Comparison of ENCODE assay signal across 17 cellular contexts in the genomic region with DNA sequence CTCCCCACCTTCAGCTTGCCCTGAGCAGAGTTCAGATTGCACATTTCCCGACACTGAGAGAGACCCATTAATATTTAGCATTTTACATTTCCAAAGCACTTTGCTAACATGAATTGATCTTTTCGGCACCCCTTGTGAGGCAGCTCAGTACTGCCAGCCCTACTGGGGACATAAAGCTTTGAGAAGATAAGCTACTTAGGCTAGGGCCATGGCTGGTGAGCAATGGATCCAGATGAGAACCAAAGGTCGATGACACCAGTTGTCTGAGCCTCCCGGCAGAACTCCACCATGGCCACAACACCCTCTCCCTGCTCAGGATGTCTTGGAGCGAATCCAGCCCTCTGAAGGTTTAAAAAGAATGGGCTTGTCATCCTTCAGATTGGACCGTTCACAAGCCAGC. TPM values are rescaled to one million over a fixed set of nuclear protein-coding genes. Genes with fewer than 3 reads are reported as not detected.
DNase-seq lines count a peak whose midpoint lies in the region; ATAC-seq and TF ChIP-seq lines count a peak whose summit lies in the region.
"Had no signal": no experiment of that assay in that cellular context is flagged by ENCODE, and none has a peak within 500 bp of the region (broad histone marks: within the 10 kb centered on the region; RNA-seq: fewer than 3 reads in every experiment).

No MANE protein-coding gene starts in this region.

- H3K36me3 ChIP-seq in HCT116 (ENCODE audit: control insufficient read depth in 1 of 2, insufficient read depth in 2 of 2, low read length in 2 of 2) (no peaks in the 10 kb centered on the region), WERI-Rb-1 (no peaks in the 10 kb centered on the region)

- CTCF ChIA-PET in HCT116 (lab: Charles Lee) = no interaction called here

- no peak for TF ChIP-seq CTCF in HCT116 (IDR thresholded peaks at IDR 0.05 in 2 of 3, conservative IDR thresholded peaks at IDR 0.05 in 1 of 3; ENCODE audit: borderline replicate concordance in 1 of 3, insufficient read depth in 1 of 3, low read depth in 2 of 3, low read length in 2 of 3)
- no peak for TF ChIP-seq CTCF in WERI-Rb-1 (IDR thresholded peaks at IDR 0.05; ENCODE audit: low read depth, low read length)

- no peaks in the 10 kb centered on the region for H4K20me1 ChIP-seq in HCT116 (ENCODE audit: insufficient read depth)

- no peak overlapping the region for H3K4me3 ChIP-seq in HCT116 (replicated peaks in 1 of 2; ENCODE audit: low read depth in 1 of 2, low read length in 2 of 2)
- peak overlapping the region; percentile 19 for H3K4me3 ChIP-seq in WERI-Rb-1 (ENCODE audit: low read depth, low read length)
- H3K4me3 ChIP-seq: A549 had no signal

- no peak overlapping the region for H3K9ac ChIP-seq in HCT116 (ENCODE audit: low read length)

- no peaks in the 10 kb centered on the region for H3K9me2 ChIP-seq in HCT116 (ENCODE audit: insufficient read depth)

- no peak for TF ChIP-seq POLR2A in HCT116 (IDR thresholded peaks at IDR 0.05; ENCODE audit: borderline replicate concordance, extremely low read depth, insufficient read depth, insufficient read length)

- no peaks in the 10 kb centered on the region for H3K79me2 ChIP-seq in HCT116 (ENCODE audit: insufficient read depth, low read length)

- H2AFZ ChIP-seq in HCT116 (ENCODE audit: low read depth, low read length, poor library complexity, severe bottlenecking) = no peak overlapping the region

- H3K9me3 ChIP-seq in HCT116 (ENCODE audit: control insufficient read depth in 1 of 2, insufficient read depth in 1 of 2, low read depth in 1 of 2, low read length in 2 of 2) = no peaks in the 10 kb centered on the region
- H3K9me3 ChIP-seq in WERI-Rb-1 (ENCODE audit: severe bottlenecking) = no peaks in the 10 kb centered on the region
- H3K9me3 ChIP-seq: A549, Caco-2 had no signal

- H3K4me2 ChIP-seq in HCT116 (ENCODE audit: low read length) = no peak overlapping the region
- H3K4me2 ChIP-seq: A549 had no signal

- ATAC-seq in HCT116 (no peak), HG03342 (IDR thresholded peaks at IDR 0.05; ENCODE audit: unreplicated experiment) (no peak), HG02759 (IDR thresholded peaks at IDR 0.05; ENCODE audit: unreplicated experiment) (no peak), HG03045 (IDR thresholded peaks at IDR 0.05; ENCODE audit: unreplicated experiment) (no peak)
- ATAC-seq: CD8-positive, alpha-beta T cell had no signal

- no peak for TF ChIP-seq RAD21 in HCT116 (IDR thresholded peaks at IDR 0.05; ENCODE audit: low read depth)

- POLR2A ChIA-PET in HCT116 (lab: Charles Lee) = no interaction called here

- no TSS peak for BruUV-seq in HCT116 (replicated peaks; lab: Mats Ljungman, UMichigan)

- intact Hi-C loops in HCT116 (cut with micrococcal nuclease) = no loop called here

- RAD21 ChIA-PET in HCT116 (lab: Charles Lee; ENCODE audit: low non-redundant PET in 1 of 2, low total read pairs in 2 of 2, uncharacterized antibody in 2 of 2, unreplicated experiment in 2 of 2) = no interaction called here

- H3K27ac ChIP-seq in HCT116 (ENCODE audit: low read depth, low read length) (no peak overlapping the region), WERI-Rb-1 (peak overlapping the region; percentile 43)
- H3K27ac ChIP-seq: 22Rv1, A549, C4-2B had no signal

- H3K27me3 ChIP-seq in HCT116 (ENCODE audit: insufficient read depth, low read length) (peaks cover 77% of the 10 kb centered on the region), WERI-Rb-1 (ENCODE audit: insufficient read depth, low read depth, severe bottlenecking) (no peaks in the 10 kb centered on the region)

- DNase-seq in NCI-H82 (lab: John Stamatoyannopoulos, UW) (peak; percentile 57), NCI-H82 treated with DMSO at 0.1 percent for 48 hours (lab: John Stamatoyannopoulos, UW; ENCODE audit: unreplicated experiment) (no peak), HCT116 (ENCODE audit: low read depth, low spot score) (no peak), WERI-Rb-1 (peak; percentile 76)
- DNase-seq: AML-193; Caco-2; Calu3; CD4-positive, alpha-beta T cell; CD8-positive, alpha-beta T cell; DMS79 treated with DMSO at 0.1 percent for 48 hours; GF-D8 had no signal

- no peaks in the 10 kb centered on the region for H3K4me1 ChIP-seq in HCT116 (ENCODE audit: control insufficient read depth in 1 of 2, insufficient read depth in 2 of 2, low read length in 2 of 2)
- H3K4me1 ChIP-seq: A549, Caco-2 had no signal

TF ChIP-seq in HCT116, 20 proteins besides CTCF, POLR2A, EP300 and RAD21:
- TF ChIP-seq EZH2 (IDR thresholded peaks at IDR 0.05) (0 out of 2 replicates have a peak, but pooled peaks have one; percentile 82), ELF1 (IDR thresholded peaks at IDR 0.05; ENCODE audit: borderline replicate concordance, low read depth) (no peak)

RNA-seq across cellular contexts. Expression of a gene that starts 19.1 kb away (rescaled TPM):
- 9.3 TPM for total RNA-seq in HCT116 (2021; ENCODE audit: unreplicated experiment)
- 8.0 and 8.6 TPM in 2 replicates for polyA plus RNA-seq in HCT116 (2012)

Comparison
In these comparisons a context has a peak if more than half of its experiments do, and no peak if none do; other contexts are left out.
1. DNase-seq: peak in NCI-H82 (single experiment) and WERI-Rb-1 (single experiment); none in NCI-H82 treated with DMSO at 0.1 percent for 48 hours (single experiment) and HCT116 (single experiment).